1 cellular context compared by ENCODE assay signal in genomic region chr12:68521848-68522502, GRCh38.
TF ChIP-seq lines count a peak whose summit lies in the region.

No MANE protein-coding gene starts in this region.

TF ChIP-seq in HCT116, 20 proteins besides CTCF, POLR2A, EP300 and RAD21:
- TF ChIP-seq SP1 (IDR thresholded peaks at IDR 0.05; ENCODE audit: low read depth): no peak
- TF ChIP-seq REST (IDR thresholded peaks at IDR 0.05; ENCODE audit: low read depth): no peak
- no peak for TF ChIP-seq ZNF274 (IDR thresholded peaks at IDR 0.05; ENCODE audit: low read depth, low read length)
- TF ChIP-seq SRF (IDR thresholded peaks at IDR 0.05; ENCODE audit: low read depth): no peak
- TF ChIP-seq TCF7L2 (IDR thresholded peaks at IDR 0.05; ENCODE audit: borderline replicate concordance, extremely low read depth, insufficient read depth, insufficient read length): no peak
- no peak for TF ChIP-seq EZH2phosphoT487 (IDR thresholded peaks at IDR 0.05; ENCODE audit: borderline replicate concordance)
- no peak for TF ChIP-seq POLR2AphosphoS5 (IDR thresholded peaks at IDR 0.05; ENCODE audit: low read depth, low read length)
- TF ChIP-seq ZFX (IDR thresholded peaks at IDR 0.05): no peak
- TF ChIP-seq SIN3A (IDR thresholded peaks at IDR 0.05; ENCODE audit: low read depth): no peak
